ENCODE assay signal across 8 cellular contexts in genomic region chr6:110944681-110945151, GRCh38. TPM values are rescaled to one million over a fixed set of nuclear protein-coding genes. Genes with fewer than 3 reads are reported as not detected.
DNase-seq lines count a peak whose midpoint lies in the region; ATAC-seq and TF ChIP-seq lines count a peak whose summit lies in the region.

No MANE protein-coding gene starts in this region.

- WGBS in mammary epithelial cell (ENCODE audit: low coverage, missing lambda C conversion rate): 40% methylated on average over 1 of the region's 1 CpG

- peaks cover 15% of the 10 kb centered on the region; the same call in 1 of the 2 replicates for H3F3A ChIP-seq in PC-9 (ENCODE audit: insufficient read depth, low read depth)

- POLR2A ChIA-PET in PC-9 (lab: Charles Lee; ENCODE audit: unreplicated experiment): interaction anchor here (0.6 to 0.8 kb wide), 5 partner anchors 8 to 214 kb away, joined by 5 to 12 read pairs (median 10); partner anchors contain the start of genes AMD1 and RPF2
- POLR2A ChIA-PET in Caco-2 (lab: Charles Lee): interaction anchor here (0.6 kb wide), 1 partner anchor 129 kb away, joined by 3 read pairs; no protein-coding TSS in a partner anchor

- H3K36me3 ChIP-seq in PC-9 (ENCODE audit: low read depth): no peaks in the 10 kb centered on the region
- H3K36me3 ChIP-seq in mammary epithelial cell (ENCODE audit: insufficient read depth, low read length): no peaks in the 10 kb centered on the region
- H3K36me3 ChIP-seq in Caco-2 (ENCODE audit: control insufficient read depth, insufficient read depth, low read length): no peaks in the 10 kb centered on the region

- H3K4me3 ChIP-seq in PC-9 (no peak overlapping the region), mammary epithelial cell (replicated peaks in 1 of 3; ENCODE audit: insufficient read depth in 1 of 3, low read depth in 2 of 3, low read length in 3 of 3) (no peak overlapping the region), Caco-2 (ENCODE audit: low read depth, low read length) (no peak overlapping the region)

- H3K9me3 ChIP-seq in PC-9 (ENCODE audit: insufficient read depth, low read depth) (no peaks in the 10 kb centered on the region), mammary epithelial cell (replicated peaks; ENCODE audit: insufficient read depth, low read length) (no peaks in the 10 kb centered on the region), Caco-2 (no peaks in the 10 kb centered on the region)

- TF ChIP-seq CTCF in PC-9 (conservative IDR thresholded peaks at IDR 0.05): no peak
- no peak for TF ChIP-seq CTCF in mammary epithelial cell (conservative IDR thresholded peaks at IDR 0.05 in 1 of 2, IDR thresholded peaks at IDR 0.05 in 1 of 2; ENCODE audit: extremely low read depth in 1 of 2, insufficient read depth in 1 of 2, low read depth in 1 of 2, low read length in 2 of 2)
- no peak for TF ChIP-seq CTCF in Caco-2 (IDR thresholded peaks at IDR 0.05; ENCODE audit: insufficient read depth in 1 of 2, low read depth in 1 of 2, low read length in 1 of 2, severe bottlenecking in 1 of 2, unreplicated experiment in 1 of 2)

- H3K36me3 Mint-ChIP-seq in Caco-2 (ENCODE audit: insufficient read depth, unreplicated experiment): no peaks in the 10 kb centered on the region

- no peaks in the 10 kb centered on the region for H3K9me2 ChIP-seq in PC-9 (ENCODE audit: insufficient read depth)

- peak overlapping the region; percentile 50 for H3K9ac ChIP-seq in mammary epithelial cell (ENCODE audit: insufficient read depth, low read length)

- H3K4me3 Mint-ChIP-seq in Caco-2 (ENCODE audit: unreplicated experiment): no peak overlapping the region

- CTCF ChIA-PET in PC-9 (lab: Charles Lee) (interaction anchor here (0.6 to 1.0 kb wide), 8 partner anchors 103 to 1359 kb away, joined by 3 to 7 read pairs (median 4); no protein-coding TSS in a partner anchor), mammary epithelial cell (lab: Charles Lee; ENCODE audit: low non-redundant PET) (interaction anchor here (0.6 to 1.0 kb wide), 3 partner anchors 66 to 426 kb away, joined by 3 to 10 read pairs (median 6); no protein-coding TSS in a partner anchor), Caco-2 (lab: Charles Lee) (no interaction called here)

- H3K27ac ChIP-seq in PC-9: peak overlapping the region; percentile 62
- H3K27ac ChIP-seq in mammary epithelial cell (ENCODE audit: insufficient read depth, low read depth, low read length): peak overlapping the region; percentile 92

- intact Hi-C loops in PC-9 (cut with micrococcal nuclease; ENCODE audit: unreplicated experiment) (loop anchor here (2.0 kb wide), 1 partner anchor 68 kb away; no protein-coding TSS in a partner anchor), mammary epithelial cell (cut with micrococcal nuclease) (loop anchor here (1.0 kb wide), 1 partner anchor 68 kb away; no protein-coding TSS in a partner anchor), Caco-2 (cut with micrococcal nuclease; ENCODE audit: unreplicated experiment) (no loop called here)

- H3K27ac Mint-ChIP-seq in Caco-2 (ENCODE audit: unreplicated experiment): no peak overlapping the region

- dilution Hi-C loops in mammary epithelial cell (cut with HindIII; ENCODE audit: low sequenced_read_pairs): no loop called here

- H3K27me3 ChIP-seq in PC-9 (ENCODE audit: insufficient read depth, low read depth) (no peaks in the 10 kb centered on the region), mammary epithelial cell (ENCODE audit: insufficient read depth, low read length) (no peaks in the 10 kb centered on the region), Caco-2 (replicated peaks; ENCODE audit: control insufficient read depth, insufficient read depth, low read length) (no peaks in the 10 kb centered on the region)

- DNase-seq in AG08396 (ENCODE audit: low spot score): peak; percentile 75
- DNase-seq in PC-9: peak; percentile 18 to 93
- peak; percentile 96 for DNase-seq in mammary epithelial cell
- peak; percentile 61 for DNase-seq in stimulated activated CD4-positive, alpha-beta T cell treated with anti-CD3 and anti-CD28 coated beads, Interleukin-15, amount 100 ng/mL, for 24 hours
- DNase-seq in SK-N-DZ (ENCODE audit: low spot score): no peak
- DNase-seq in Caco-2: no peak

- no peak overlapping the region for H2AFZ ChIP-seq in PC-9
- no peak overlapping the region for H2AFZ ChIP-seq in mammary epithelial cell (ENCODE audit: low read depth, low read length)

- H3K4me1 ChIP-seq in PC-9 (replicated peaks; ENCODE audit: insufficient read depth) (peaks cover 14% of the 10 kb centered on the region), mammary epithelial cell (ENCODE audit: insufficient read depth, low read length) (peaks cover 19% of the 10 kb centered on the region), Caco-2 (no peaks in the 10 kb centered on the region)

- H3K4me2 ChIP-seq in PC-9 (peak overlapping the region; percentile 62), mammary epithelial cell (ENCODE audit: insufficient read depth, low read depth, low read length) (no peak overlapping the region)

- no peaks in the 10 kb centered on the region for H3K4me1 Mint-ChIP-seq in Caco-2 (ENCODE audit: low read depth, unreplicated experiment)

- ATAC-seq in GM18909 (IDR thresholded peaks at IDR 0.05; ENCODE audit: poor library complexity, unreplicated experiment): peak; percentile 100
- peak; percentile 99 for ATAC-seq in HG03064 (IDR thresholded peaks at IDR 0.05; ENCODE audit: low read depth, unreplicated experiment)

- no TSS peak for BruUV-seq in PC-9 (replicated peaks; lab: Mats Ljungman, UMichigan)
- TSS peak; percentile 62 for BruUV-seq in mammary epithelial cell (replicated peaks; lab: Mats Ljungman, UMichigan)
- BruUV-seq in Caco-2 (replicated peaks; lab: Mats Ljungman, UMichigan): no TSS peak

- H4K20me1 ChIP-seq in PC-9 (ENCODE audit: insufficient read depth) (no peaks in the 10 kb centered on the region), mammary epithelial cell (ENCODE audit: insufficient read depth, low read length) (no peaks in the 10 kb centered on the region)

- H3K79me2 ChIP-seq in PC-9 (ENCODE audit: low read depth) (no peaks in the 10 kb centered on the region), mammary epithelial cell (ENCODE audit: insufficient read depth, low read length) (no peaks in the 10 kb centered on the region)

- no peaks in the 10 kb centered on the region for H3K27me3 Mint-ChIP-seq in Caco-2 (ENCODE audit: insufficient read depth, unreplicated experiment)

- in situ Hi-C loops in mammary epithelial cell (cut with MboI; ENCODE audit: low sequenced_read_pairs in 2 of 2): loop anchor here in 1 of 2 donors (5.0 kb wide), 1 partner anchor 262 kb away; no protein-coding TSS in a partner anchor

- no peaks in the 10 kb centered on the region for H3K9me3 Mint-ChIP-seq in Caco-2 (ENCODE audit: unreplicated experiment)

RNA-seq across cellular contexts. Expression of gene GTF3C6, which starts 13.8 kb away (rescaled TPM):
- total RNA-seq in PC-9 (2021) (27.9 and 28.5 TPM in 2 replicates), mammary epithelial cell (10 to 100 TPM; 17.5 to 74.7 TPM), Caco-2 (2022) (109 and 114 TPM in 2 replicates)
- 23.7 TPM for polyA plus RNA-seq in mammary epithelial cell
- 4.0 TPM for polyA minus RNA-seq in mammary epithelial cell
- polyA plus RNA-seq in SK-N-DZ (2014; cell fraction: cytosol; rRNA removed): 59.7 and 68.4 TPM in 2 replicates
- 31.8 and 33.6 TPM in 2 replicates for polyA plus RNA-seq in SK-N-DZ (2014; cell fraction: nucleus; rRNA removed)

RNA-seq across cellular contexts. Expression of gene RPF2, which starts 37.1 kb away (rescaled TPM):
- total RNA-seq in PC-9 (2021) (24.7 and 25.6 TPM in 2 replicates), mammary epithelial cell (10 to 100 TPM; 26.3 to 39.8 TPM), Caco-2 (2022) (41.4 and 42.9 TPM in 2 replicates)
- 19.3 TPM for polyA plus RNA-seq in mammary epithelial cell
- 12.3 TPM for polyA minus RNA-seq in mammary epithelial cell
- 55.8 and 56.6 TPM in 2 replicates for polyA plus RNA-seq in SK-N-DZ (2014; cell fraction: cytosol; rRNA removed)
- polyA plus RNA-seq in SK-N-DZ (2014; cell fraction: nucleus; rRNA removed): 32.3 and 39.8 TPM in 2 replicates

Comparison
In these comparisons a context has a peak if more than half of its experiments do, and no peak if none do; other contexts are left out.
1. DNase-seq: peak in AG08396 (single experiment), PC-9 (2 of 2), mammary epithelial cell (single experiment) and stimulated activated CD4-positive, alpha-beta T cell treated with anti-CD3 and anti-CD28 coated beads, Interleukin-15, amount 100 ng/mL, for 24 hours (single experiment); none in SK-N-DZ (single experiment) and Caco-2 (0 of 2).